ENCODE assay signal across 16 cellular contexts in genomic region chr9:83471223-83471622, GRCh38.
A peak's percentile ranks its signal among the peaks of the same experiment; 100 is the strongest.
DNase-seq lines count a peak whose midpoint lies in the region; ATAC-seq and TF ChIP-seq lines count a peak whose summit lies in the region.
"Had no signal": no experiment of that assay in that cellular context is flagged by ENCODE, and none has a peak within 500 bp of the region (broad histone marks: within the 10 kb centered on the region; RNA-seq: fewer than 3 reads in every experiment).

No MANE protein-coding gene starts in this region.

- H3K9me3 ChIP-seq in Peyer's patch (no peaks in the 10 kb centered on the region), gastroesophageal sphincter (no peaks in the 10 kb centered on the region), sigmoid colon (no peaks in the 10 kb centered on the region)
- H3K9me3 ChIP-seq: SK-N-SH had no signal

- no peak overlapping the region for H3K4me3 ChIP-seq in Peyer's patch
- no peak overlapping the region for H3K4me3 ChIP-seq in gastroesophageal sphincter
- H3K4me3 ChIP-seq in sigmoid colon = no peak overlapping the region

- no peak for TF ChIP-seq CTCF in Peyer's patch (IDR thresholded peaks at IDR 0.05)
- no peak for TF ChIP-seq CTCF in gastroesophageal sphincter (IDR thresholded peaks at IDR 0.05)
- TF ChIP-seq CTCF in sigmoid colon (IDR thresholded peaks at IDR 0.05) = no peak

- no peak for ATAC-seq in gastroesophageal sphincter
- no peak for ATAC-seq in effector memory CD8-positive, alpha-beta T cell (replicated peaks)
- ATAC-seq: activated naive CD8-positive, alpha-beta T cell treated with anti-CD3 and anti-CD28 coated beads, Interleukin-2, amount 50 U/mL, for 24 hours; activated T-cell treated with anti-CD3 and anti-CD28 coated beads, Interleukin-2, amount 50 U/mL, for 72 hours had no signal

- TF ChIP-seq POLR2A in Peyer's patch (IDR thresholded peaks at IDR 0.05) (no peak), gastroesophageal sphincter (IDR thresholded peaks at IDR 0.05) (no peak), sigmoid colon (IDR thresholded peaks at IDR 0.05) (no peak)

- H3K27ac ChIP-seq in Peyer's patch (peak overlapping the region in 3 of 4 donors; percentile 49 to 91 (median 91)), gastroesophageal sphincter (peak overlapping the region in 3 of 4 donors; percentile 22 to 54 (median 26)), sigmoid colon (peak overlapping the region in 3 of 4 donors; percentile 15 to 31 (median 18)), substantia nigra (ENCODE audit: low read depth, low read length, poor library complexity, severe bottlenecking) (no peak overlapping the region)

- TF ChIP-seq EP300 in gastroesophageal sphincter (IDR thresholded peaks at IDR 0.05) = no peak
- no peak for TF ChIP-seq EP300 in sigmoid colon (IDR thresholded peaks at IDR 0.05)

- H3K4me1 Mint-ChIP-seq in effector memory CD8-positive, alpha-beta T cell (ENCODE audit: low read depth in 2 of 2) = peaks cover 6 to 15% of the 10 kb centered on the region in 2 donors

- DNase-seq in GF-D8 (lab: John Stamatoyannopoulos, UW) (peak; percentile 89), Peyer's patch (no peak), sigmoid colon (no peak), DMS114 treated with DMSO at 0.1 percent for 48 hours (lab: John Stamatoyannopoulos, UW; ENCODE audit: unreplicated experiment) (no peak), NCI-H524 treated with DMSO at 0.1 percent for 48 hours (lab: John Stamatoyannopoulos, UW) (no peak), substantia nigra (lab: John Stamatoyannopoulos, UW) (no peak)
- no peak for DNase-seq in effector memory CD8-positive, alpha-beta T cell
- DNase-seq: activated naive CD8-positive, alpha-beta T cell treated with anti-CD3 and anti-CD28 coated beads, Interleukin-2, amount 50 U/mL, for 24 hours; activated T-cell treated with anti-CD3 and anti-CD28 coated beads, Interleukin-2, amount 50 U/mL, for 72 hours; IMR-90; NCI-H1092 treated with DMSO at 0.1 percent for 48 hours; NCI-H2171; NK-92 treated with Interleukin-12 subunit alpha and Interleukin-12 subunit beta, amount 100 ng/mL, for 24 hours; SK-N-SH had no signal

- no peaks in the 10 kb centered on the region for H3K36me3 ChIP-seq in Peyer's patch
- no peaks in the 10 kb centered on the region for H3K36me3 ChIP-seq in gastroesophageal sphincter
- H3K36me3 ChIP-seq in sigmoid colon = no peaks in the 10 kb centered on the region

- H3K36me3 Mint-ChIP-seq in effector memory CD8-positive, alpha-beta T cell (ENCODE audit: insufficient read depth) = no peaks in the 10 kb centered on the region

- H3K4me1 ChIP-seq in Peyer's patch = peaks cover 0 to 36% (median 7%) of the 10 kb centered on the region in 4 donors
- peaks cover 0 to 14% (median 5%) of the 10 kb centered on the region in 3 donors for H3K4me1 ChIP-seq in gastroesophageal sphincter
- peaks cover 0 to 15% (median 6%) of the 10 kb centered on the region in 4 donors for H3K4me1 ChIP-seq in sigmoid colon

- intact Hi-C loops in sigmoid colon (cut with DNase I) = no loop called here

- H3K27me3 Mint-ChIP-seq in effector memory CD8-positive, alpha-beta T cell = no peaks in the 10 kb centered on the region
- H3K27me3 Mint-ChIP-seq: activated naive CD8-positive, alpha-beta T cell treated with anti-CD3 and anti-CD28 coated beads, Interleukin-2, amount 50 U/mL, for 24 hours; central memory CD8-positive, alpha-beta T cell had no signal

- H3K27me3 ChIP-seq in Peyer's patch (no peaks in the 10 kb centered on the region), gastroesophageal sphincter (no peaks in the 10 kb centered on the region), sigmoid colon (no peaks in the 10 kb centered on the region)

- H3K4me3 Mint-ChIP-seq in effector memory CD8-positive, alpha-beta T cell = no peak overlapping the region
- H3K4me3 Mint-ChIP-seq: activated naive CD8-positive, alpha-beta T cell treated with anti-CD3 and anti-CD28 coated beads, Interleukin-2, amount 50 U/mL, for 24 hours; activated T-cell treated with anti-CD3 and anti-CD28 coated beads, Interleukin-2, amount 50 U/mL, for 72 hours; central memory CD8-positive, alpha-beta T cell had no signal

- H3K9me3 Mint-ChIP-seq in effector memory CD8-positive, alpha-beta T cell = no peaks in the 10 kb centered on the region
- H3K9me3 Mint-ChIP-seq: activated T-cell treated with anti-CD3 and anti-CD28 coated beads, Interleukin-2, amount 50 U/mL, for 72 hours; central memory CD8-positive, alpha-beta T cell had no signal

- H3K27ac Mint-ChIP-seq in effector memory CD8-positive, alpha-beta T cell = no peak overlapping the region
- H3K27ac Mint-ChIP-seq: activated naive CD8-positive, alpha-beta T cell treated with anti-CD3 and anti-CD28 coated beads, Interleukin-2, amount 50 U/mL, for 24 hours; activated T-cell treated with anti-CD3 and anti-CD28 coated beads, Interleukin-2, amount 50 U/mL, for 72 hours had no signal

- 79 to 100% methylated on average over 2 to 4 of the region's 4 CpGs for WGBS in gastroesophageal sphincter (ENCODE audit: low coverage in 1 of 2), 2 donors
- WGBS in sigmoid colon, 2 donors = 87 to 89% methylated on average over 4 of the region's 4 CpGs
